In genomic region chr2:63840785-63841253, GRCh38 we compare ENCODE assay signal across 8 cellular contexts. TPM values are rescaled to one million over a fixed set of nuclear protein-coding genes. Genes with fewer than 3 reads are reported as not detected.
DNase-seq lines count a peak whose midpoint lies in the region; ATAC-seq and TF ChIP-seq lines count a peak whose summit lies in the region.

No MANE protein-coding gene starts in this region.

- TF ChIP-seq CTCF in upper lobe of right lung (IDR thresholded peaks at IDR 0.05): no peak

- no peaks in the 10 kb centered on the region for H3K9me3 ChIP-seq in upper lobe of right lung

- DNase-seq in NCI-H146 treated with DMSO at 0.1 percent for 48 hours (lab: John Stamatoyannopoulos, UW; ENCODE audit: unreplicated experiment) (peak; percentile 93), T-helper 1 cell (peak; percentile 95 to 98 (median 96)), amniotic stem cell (lab: John Stamatoyannopoulos, UW) (peak; percentile 96), left cardiac atrium (peak; percentile 100), posterior vena cava (ENCODE audit: low spot score) (peak; percentile 99), upper lobe of right lung (peak; percentile 99)

- ATAC-seq in HG02884 (IDR thresholded peaks at IDR 0.05; ENCODE audit: unreplicated experiment) (peak; percentile 92), left cardiac atrium (peak; percentile 95), upper lobe of right lung (peak; percentile 96)

- intact Hi-C loops in left cardiac atrium (cut with DNase I) (loop anchor here in 1 of 2 donors (5.0 kb wide), 1 partner anchor 144 kb away; no protein-coding TSS in a partner anchor), posterior vena cava (cut with DNase I) (loop anchor here in 1 of 2 donors (10.0 kb wide), 1 partner anchor 146 kb away; no protein-coding TSS in a partner anchor), upper lobe of right lung (cut with DNase I) (no loop called here)

- peak overlapping the region; percentile 93 for H3K4me3 ChIP-seq in upper lobe of right lung

- peak overlapping the region; percentile 98 for H3K27ac ChIP-seq in upper lobe of right lung

- no peaks in the 10 kb centered on the region for H3K36me3 ChIP-seq in upper lobe of right lung

- H3K4me1 ChIP-seq in upper lobe of right lung: peaks cover 40% of the 10 kb centered on the region

- H3K27me3 ChIP-seq in upper lobe of right lung: no peaks in the 10 kb centered on the region

- peak; percentile 99 for TF ChIP-seq POLR2A in GM15510 (IDR thresholded peaks at IDR 0.05; ENCODE audit: borderline replicate concordance, extremely low read depth, insufficient read length)

RNA-seq across cellular contexts. Expression of gene UGP2, which starts 0.9 kb away (rescaled TPM):
- total RNA-seq in left cardiac atrium (100 to 1,000 TPM; 303 TPM), posterior vena cava (100 to 1,000 TPM; 204 to 217 TPM), upper lobe of right lung (145 TPM)

Comparison
In these comparisons a context has a peak if more than half of its experiments do, and no peak if none do; other contexts are left out.
1. Peak in every context shown above with its lines: DNase-seq, ATAC-seq, H3K4me3 ChIP-seq and H3K27ac ChIP-seq.